9 cellular contexts compared by ENCODE assay signal in the genomic region with DNA sequence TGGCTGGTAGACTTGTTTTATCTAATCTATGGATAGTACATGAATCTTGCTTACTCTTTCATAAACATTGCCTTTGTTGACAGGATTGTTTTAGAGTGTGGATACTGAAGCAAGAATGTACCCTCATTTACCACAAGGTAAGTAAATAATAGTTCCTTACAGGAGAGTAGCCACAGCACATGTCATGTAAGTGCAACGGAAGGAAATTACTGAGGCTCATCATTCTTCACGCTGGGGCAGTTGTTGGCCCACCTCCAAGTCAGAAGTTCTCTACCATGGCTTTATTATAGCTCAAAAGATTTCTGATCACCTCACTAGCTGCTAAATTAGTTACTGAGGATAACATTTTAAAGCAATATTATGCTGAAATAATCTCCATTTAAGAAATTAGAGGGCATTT. TPM values are rescaled to one million over a fixed set of nuclear protein-coding genes. Genes with fewer than 3 reads are reported as not detected.
"Had no signal": no experiment of that assay in that cellular context is flagged by ENCODE, and none has a peak within 500 bp of the region (broad histone marks: within the 10 kb centered on the region; RNA-seq: fewer than 3 reads in every experiment).

No MANE protein-coding gene starts in this region.

RNA-seq across cellular contexts. Expression of a gene that starts 50.0 kb away (rescaled TPM):
- total RNA-seq: activated CD8-positive, alpha-beta T cell treated with anti-CD3 and anti-CD28 coated beads for 36 hours; activated naive CD8-positive, alpha-beta T cell treated with anti-CD3 and anti-CD28 coated beads for 36 hours; activated T-cell treated with anti-CD3 and anti-CD28 coated beads, Interleukin-2, amount 50 U/mL, for 72 hours; activated T-helper 2 cell treated with anti-CD3 and anti-CD28 coated beads, Interferon-gamma antibody, Interleukin-2, Interleukin-4, amounts not matched to agents 10 μg/mL and 5 μg/mL and 100 μg/mL, durations not matched to agents 14 hours and 24 hours and 36 hours; cardiac septum; PC-9; Right ventricle myocardium superior; SJCRH30; T-helper 1 cell treated with Interleukin-12 subunit alpha and Interleukin-12 subunit beta and Interleukin-4 antibody, amounts not matched to agents 30 ng/mL and 1 ng/mL, for 36 hours had no signal
